In the genomic region with DNA sequence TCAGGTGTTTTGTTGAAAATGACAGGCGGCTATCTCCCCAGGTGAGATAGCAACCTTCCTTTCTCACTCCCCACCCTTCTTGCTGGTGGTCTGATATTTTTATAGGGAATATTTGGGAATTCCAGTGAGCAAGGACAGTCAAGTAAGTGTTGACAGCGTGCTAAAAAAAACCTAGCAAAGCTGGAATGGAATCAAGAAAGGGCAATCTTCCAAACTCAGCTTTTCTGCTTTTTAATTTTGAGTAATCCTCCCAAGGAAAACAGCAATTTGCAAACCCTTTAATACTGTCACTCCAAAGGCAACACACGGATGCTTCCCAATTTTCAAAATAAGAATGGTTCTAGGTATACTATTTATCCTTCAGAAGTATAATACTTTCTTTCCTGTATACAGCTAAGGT, we compare ENCODE assay signal across 17 cellular contexts.
DNase-seq lines count a peak whose midpoint lies in the region; ATAC-seq and TF ChIP-seq lines count a peak whose summit lies in the region.
"Had no signal": no experiment of that assay in that cellular context is flagged by ENCODE, and none has a peak within 500 bp of the region (broad histone marks: within the 10 kb centered on the region; RNA-seq: fewer than 3 reads in every experiment).

No MANE protein-coding gene starts in this region.

- H3K36me3 ChIP-seq in hepatocyte (replicated peaks; ENCODE audit: insufficient read depth, low read depth): no peaks in the 10 kb centered on the region
- H3K36me3 ChIP-seq in tibial nerve: no peaks in the 10 kb centered on the region

- no peak overlapping the region for H3K4me3 ChIP-seq in AG10803 (ENCODE audit: low read length)
- H3K4me3 ChIP-seq in HL-60 (replicated peaks; ENCODE audit: insufficient read depth, low read length): no peak overlapping the region
- H3K4me3 ChIP-seq in hepatocyte: no peak overlapping the region
- H3K4me3 ChIP-seq in tibial nerve: no peak overlapping the region

- no peak for TF ChIP-seq EP300 in tibial nerve (IDR thresholded peaks at IDR 0.05)

- H3K9me3 ChIP-seq in hepatocyte (ENCODE audit: low read depth) (no peaks in the 10 kb centered on the region), tibial nerve (no peaks in the 10 kb centered on the region)

- no peaks in the 10 kb centered on the region for H3K79me2 ChIP-seq in hepatocyte

- WGBS in hepatocyte (ENCODE audit: low lambda C conversion rate, missing lambda C conversion rate): 77% methylated on average over 3 of the region's 3 CpGs
- WGBS in tibial nerve, 2 donors: 52 to 63% methylated on average over 3 of the region's 3 CpGs

- no peak for TF ChIP-seq POLR2A in tibial nerve (IDR thresholded peaks at IDR 0.05)

- no peak for ATAC-seq in HG02870 (IDR thresholded peaks at IDR 0.05; ENCODE audit: unreplicated experiment)
- ATAC-seq: CD8-positive, alpha-beta T cell; HCT116; Panc1 had no signal

- peak overlapping the region; percentile 11 for H3K27ac ChIP-seq in HL-60 (replicated peaks)
- peak overlapping the region; percentile 30 for H3K27ac ChIP-seq in hepatocyte
- H3K27ac ChIP-seq in tibial nerve: no peak overlapping the region

- TF ChIP-seq CTCF in AG10803 (conservative IDR thresholded peaks at IDR 0.05; ENCODE audit: low read length) (no peak), HL-60 (IDR thresholded peaks at IDR 0.05; ENCODE audit: insufficient read depth, low read length) (no peak), hepatocyte (IDR thresholded peaks at IDR 0.05; ENCODE audit: poor library complexity) (no peak), tibial nerve (IDR thresholded peaks at IDR 0.05) (no peak)

- no peaks in the 10 kb centered on the region for H3K9me2 ChIP-seq in hepatocyte (replicated peaks; ENCODE audit: insufficient read depth)

- DNase-seq in AG10803 (ENCODE audit: low read depth) (peak; percentile 39), HL-60 (ENCODE audit: low read depth in 1 of 2, low spot score in 1 of 2) (no peak), cerebellum (ENCODE audit: low spot score) (peak; percentile 45), hepatocyte (ENCODE audit: low spot score) (no peak), UCSD-AML1 (lab: John Stamatoyannopoulos, UW; ENCODE audit: unreplicated experiment) (no peak), tibial nerve (ENCODE audit: low spot score in 2 of 2) (no peak), NCI-H1436 treated with DMSO at 0.1 percent for 48 hours (lab: John Stamatoyannopoulos, UW) (no peak)
- DNase-seq: CD8-positive, alpha-beta T cell; KBM-7; NCI-H1436; NCI-H2029 treated with DMSO at 0.1 percent for 48 hours; NCI-H2171 treated with DMSO at 0.1 percent for 48 hours; NCI-H446 treated with DMSO at 0.1 percent for 48 hours; NCI-H748 treated with DMSO at 0.1 percent for 48 hours had no signal

- no peaks in the 10 kb centered on the region for H4K20me1 ChIP-seq in hepatocyte (ENCODE audit: insufficient read depth, poor library complexity, severe bottlenecking)

- H2AFZ ChIP-seq in hepatocyte: no peak overlapping the region

- H3K27me3 ChIP-seq in HL-60 (ENCODE audit: insufficient read depth, poor library complexity, severe bottlenecking) (no peaks in the 10 kb centered on the region), hepatocyte (no peaks in the 10 kb centered on the region), tibial nerve (no peaks in the 10 kb centered on the region)

- H3K4me2 ChIP-seq in hepatocyte: no peak overlapping the region

- peaks cover 36% of the 10 kb centered on the region for H3K4me1 ChIP-seq in hepatocyte (ENCODE audit: insufficient read depth)
- H3K4me1 ChIP-seq in tibial nerve: peaks cover 0 to 38% (median 8%) of the 10 kb centered on the region in 4 donors

Comparison
In these comparisons a context has a peak if more than half of its experiments do, and no peak if none do; other contexts are left out.
1. DNase-seq: peak in AG10803 (single experiment) and cerebellum (single experiment); none in HL-60 (0 of 2), hepatocyte (single experiment), UCSD-AML1 (single experiment), tibial nerve (0 of 2) and NCI-H1436 treated with DMSO at 0.1 percent for 48 hours (single experiment).
2. H3K27ac ChIP-seq: peak in HL-60 (single experiment) and hepatocyte (single experiment); none in tibial nerve (0 of 4).